Comparison of ENCODE assay signal across 27 cellular contexts in genomic region chr11:8613036-8613435, GRCh38. TPM values are rescaled to one million over a fixed set of nuclear protein-coding genes. Genes with fewer than 3 reads are reported as not detected.
DNase-seq lines count a peak whose midpoint lies in the region; FAIRE-seq and TF ChIP-seq lines count a peak whose summit lies in the region.
"Had no signal": no experiment of that assay in that cellular context is flagged by ENCODE, and none has a peak within 500 bp of the region (broad histone marks: within the 10 kb centered on the region; RNA-seq: fewer than 3 reads in every experiment).

No MANE protein-coding gene starts in this region.

- no peaks in the 10 kb centered on the region for H3K9me3 Mint-ChIP-seq in endothelial cell (ENCODE audit: unreplicated experiment)
- no peaks in the 10 kb centered on the region for H3K9me3 Mint-ChIP-seq in nephron
- H3K9me3 Mint-ChIP-seq: activated CD4-positive, alpha-beta T cell treated with anti-CD3 and anti-CD28 coated beads, Interleukin-2, amount 10 ng/mL, durations not matched to agents 24 days and 14 days; activated naive CD8-positive, alpha-beta T cell treated with anti-CD3 and anti-CD28 coated beads for 36 hours; endodermal cell had no signal

- H3K27me3 ChIP-seq in BLaER1 treated with 17β-estradiol and CSF1 and Interleukin-3, amounts not matched to agents 10 nM and 100 nM, result no peaks in the 10 kb centered on the region
- H3K27me3 ChIP-seq: SJCRH30 had no signal

- H3K36me3 ChIP-seq in BLaER1 treated with 17β-estradiol and CSF1 and Interleukin-3, amounts not matched to agents 10 nM and 100 nM, result peaks cover 0 to 28% (median 0%) of the 10 kb centered on the region in 11 experiments; a peak in 4 of 22 replicates
- H3K36me3 ChIP-seq: SJCRH30 had no signal

- peak overlapping the region; percentile 99 for H3K27ac Mint-ChIP-seq in endothelial cell (ENCODE audit: unreplicated experiment)
- peak overlapping the region; percentile 12 to 62 (median 29) for H3K27ac Mint-ChIP-seq in nephron
- H3K27ac Mint-ChIP-seq: activated naive CD8-positive, alpha-beta T cell treated with anti-CD3 and anti-CD28 coated beads for 36 hours; B cell; endodermal cell had no signal

- no peaks in the 10 kb centered on the region for H3K9me3 ChIP-seq in BLaER1 treated with 17β-estradiol and CSF1 and Interleukin-3, amounts not matched to agents 10 nM and 100 nM (replicated peaks in 1 of 11)
- H3K9me3 ChIP-seq: lower lobe of right lung, mucosa of descending colon, SJCRH30 had no signal

- H3K4me3 Mint-ChIP-seq in endothelial cell (ENCODE audit: unreplicated experiment) (peak overlapping the region; percentile 61), nephron (no peak overlapping the region)
- H3K4me3 Mint-ChIP-seq: activated CD4-positive, alpha-beta T cell treated with anti-CD3 and anti-CD28 coated beads, Interleukin-2, amount 10 ng/mL, durations not matched to agents 24 days and 14 days; activated naive CD8-positive, alpha-beta T cell treated with anti-CD3 and anti-CD28 coated beads for 36 hours; B cell; endodermal cell had no signal

- no peak for TF ChIP-seq CTCF in endothelial cell (IDR thresholded peaks at IDR 0.05; ENCODE audit: unreplicated experiment)
- no peak for TF ChIP-seq CTCF in nephron (IDR thresholded peaks at IDR 0.05; ENCODE audit: unreplicated experiment in 3 of 3)

- H3K4me3 ChIP-seq in BLaER1 treated with 17β-estradiol and CSF1 and Interleukin-3, amounts not matched to agents 10 nM and 100 nM, result no peak overlapping the region
- H3K4me3 ChIP-seq: lower lobe of right lung, mucosa of descending colon, SJCRH30 had no signal

- H4K20me1 ChIP-seq in BLaER1 treated with 17β-estradiol and CSF1 and Interleukin-3, amounts not matched to agents 10 nM and 100 nM, result no peaks in the 10 kb centered on the region

- DNase-seq in NCI-H69 (lab: John Stamatoyannopoulos, UW) (peak; percentile 61), endothelial cell (ENCODE audit: low spot score) (peak; percentile 18), MV-4-11 (lab: John Stamatoyannopoulos, UW) (no peak), GM19239 (ENCODE audit: insufficient read length, low spot score) (no peak), COLO829 (ENCODE audit: low spot score) (no peak), NCI-H2029 (lab: John Stamatoyannopoulos, UW) (no peak)
- DNase-seq: activated CD4-positive, alpha-beta T cell treated with anti-CD3 and anti-CD28 coated beads, Interleukin-2, amount 10 ng/mL, durations not matched to agents 24 days and 14 days; activated effector memory CD4-positive, alpha-beta T cell treated with Interleukin-2 at 50 U/mL for 16 hours; activated naive CD8-positive, alpha-beta T cell treated with anti-CD3 and anti-CD28 coated beads for 36 hours; aorta; COR-L47; HCEC 1CT; kidney glomerular epithelial cell; lower lobe of right lung; mucosa of descending colon; NCI-H1436 treated with DMSO at 0.1 percent for 48 hours; right cardiac atrium; RPMI8226; stimulated activated CD4-positive, alpha-beta T cell treated with anti-CD3 and anti-CD28 coated beads, Interleukin-4, amount 100 ng/mL, for 1 hour; SW 1271 had no signal

- peaks cover 13 to 22% (median 18%) of the 10 kb centered on the region in 10 experiments for H3K4me1 ChIP-seq in BLaER1 treated with 17β-estradiol and CSF1 and Interleukin-3, amounts not matched to agents 10 nM and 100 nM
- H3K4me1 ChIP-seq: lower lobe of right lung, SJCRH30 had no signal

- H3K4me2 ChIP-seq in BLaER1 treated with 17β-estradiol and CSF1 and Interleukin-3, amounts not matched to agents 10 nM and 100 nM, result peak overlapping the region; percentile 44 to 79 (median 64)

- H3K36me3 Mint-ChIP-seq in endothelial cell (ENCODE audit: low read depth, unreplicated experiment) (peaks cover 6% of the 10 kb centered on the region), nephron (ENCODE audit: low read depth) (no peaks in the 10 kb centered on the region)

- H3K27me3 Mint-ChIP-seq in endothelial cell (ENCODE audit: unreplicated experiment) (peaks cover 6% of the 10 kb centered on the region), nephron (ENCODE audit: low read depth) (no peaks in the 10 kb centered on the region)
- H3K27me3 Mint-ChIP-seq: activated CD4-positive, alpha-beta T cell treated with anti-CD3 and anti-CD28 coated beads, Interleukin-2, amount 10 ng/mL, durations not matched to agents 24 days and 14 days; activated naive CD8-positive, alpha-beta T cell treated with anti-CD3 and anti-CD28 coated beads for 36 hours; B cell had no signal

- H3K4me1 Mint-ChIP-seq in endothelial cell (ENCODE audit: unreplicated experiment), result peaks cover 49% of the 10 kb centered on the region
- peaks cover 27% of the 10 kb centered on the region for H3K4me1 Mint-ChIP-seq in nephron
- H3K4me1 Mint-ChIP-seq: B cell had no signal

- H3K27ac ChIP-seq in BLaER1 treated with 17β-estradiol and CSF1 and Interleukin-3, amounts not matched to agents 10 nM and 100 nM, result peak overlapping the region in 1 of 11 experiments; percentile 25; a peak in 1 of 22 replicates
- H3K27ac ChIP-seq: HL-60, lower lobe of right lung, SJCRH30 had no signal

- FAIRE-seq in GM19239 (lab: Jason Lieb, UNC), result no peak
- FAIRE-seq: frontal cortex had no signal

- H3K9ac ChIP-seq in BLaER1 treated with 17β-estradiol and CSF1 and Interleukin-3, amounts not matched to agents 10 nM and 100 nM, result peak overlapping the region in 1 of 11 experiments; percentile 39; a peak in 2 of 22 replicates

RNA-seq across cellular contexts. Expression of gene STK33, which starts 19.0 kb away (rescaled TPM):
- 17.9 TPM for total RNA-seq in endothelial cell (ENCODE audit: unreplicated experiment)

Comparison
In these comparisons a context has a peak if more than half of its experiments do, and no peak if none do; other contexts are left out.
1. DNase-seq: peak in NCI-H69 (single experiment) and endothelial cell (single experiment); none in MV-4-11 (single experiment), GM19239 (single experiment), COLO829 (single experiment) and NCI-H2029 (single experiment).